In the genomic region with DNA sequence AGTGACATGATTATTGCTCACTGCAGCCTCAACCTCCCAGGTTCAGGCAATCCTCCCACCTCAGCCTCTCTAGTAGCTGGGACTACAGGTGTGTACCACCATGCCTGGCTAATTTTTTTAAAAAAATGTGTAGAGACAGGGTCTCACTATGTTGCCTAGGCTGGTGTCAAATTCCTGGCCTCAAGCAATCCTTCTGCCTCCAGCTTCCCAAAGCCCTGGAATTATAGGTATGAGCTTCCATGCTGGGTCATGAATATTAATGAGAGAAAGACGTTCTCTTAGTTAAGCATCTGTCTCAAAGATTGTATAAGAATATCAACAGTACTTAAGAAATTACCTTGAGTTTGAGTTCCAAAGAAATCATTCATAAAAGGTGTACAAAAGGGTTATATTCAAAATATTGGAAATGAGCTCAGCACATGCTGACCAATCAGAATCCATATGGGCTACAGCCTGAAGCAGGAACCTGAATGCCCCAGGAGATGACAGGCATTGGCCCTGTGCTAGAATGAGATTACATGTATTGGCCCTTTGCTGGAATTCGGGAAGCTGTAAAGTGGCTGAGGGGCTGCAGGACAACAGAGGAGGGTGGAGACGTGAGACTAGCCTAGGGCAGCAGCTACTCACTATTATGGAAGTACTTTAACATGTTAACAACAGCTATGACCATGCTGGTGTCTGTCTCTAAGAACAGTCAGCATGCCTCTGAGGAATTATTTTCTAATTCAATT, we compare ENCODE assay signal across 26 cellular contexts.
"Had no signal": no experiment of that assay in that cellular context is flagged by ENCODE, and none has a peak within 500 bp of the region (broad histone marks: within the 10 kb centered on the region; RNA-seq: fewer than 3 reads in every experiment).

No MANE protein-coding gene starts in this region.

- H3K27ac ChIP-seq: SJSA1 had no signal

- H3K36me3 ChIP-seq: SJSA1 had no signal

- H3K9me3 Mint-ChIP-seq: activated naive CD4-positive, alpha-beta T cell treated with anti-CD3 and anti-CD28 coated beads for 36 hours; activated T-helper 1 cell treated with anti-CD3 and anti-CD28 coated beads, Interleukin-12 subunit alpha, Interleukin-12 subunit beta, Interleukin-2, Interleukin-4 antibody, amounts not matched to agents 30 ng/mL and 10 ng/mL and 1 ng/mL, durations not matched to agents 14 hours and 24 hours and 36 hours; brain; central memory CD8-positive, alpha-beta T cell; T-helper 1 cell treated with Interleukin-12 subunit alpha and Interleukin-12 subunit beta and Interleukin-4 antibody, amounts not matched to agents 30 μg/mL and 1 μg/mL, for 36 hours had no signal

- H3K27me3 ChIP-seq: SJSA1 had no signal

- H3K27ac Mint-ChIP-seq: activated B cell treated with CpG ODN at 0.5 μM for 24 hours; activated CD4-positive, alpha-beta T cell treated with anti-CD3 and anti-CD28 coated beads, Interleukin-2, amount 10 ng/mL, durations not matched to agents 24 days and 14 days; activated CD8-positive, alpha-beta memory T cell treated with anti-CD3 and anti-CD28 coated beads, Interleukin-2, amount 10 ng/mL, durations not matched to agents 7 days and 5 days; activated naive CD4-positive, alpha-beta T cell treated with anti-CD3 and anti-CD28 coated beads for 36 hours; activated naive CD8-positive, alpha-beta T cell; activated T-cell treated with anti-CD3 and anti-CD28 coated beads, Interleukin-2, amount 50 U/mL, for 24 hours; activated T-helper 1 cell treated with anti-CD3 and anti-CD28 coated beads, Interleukin-12 subunit alpha, Interleukin-12 subunit beta, Interleukin-2, Interleukin-4 antibody, amounts not matched to agents 30 ng/mL and 10 ng/mL and 1 ng/mL, durations not matched to agents 14 hours and 24 hours and 36 hours; brain; T-helper 1 cell treated with Interleukin-12 subunit alpha and Interleukin-12 subunit beta and Interleukin-4 antibody, amounts not matched to agents 30 μg/mL and 1 μg/mL, for 36 hours had no signal

- DNase-seq: activated B cell treated with CpG ODN at 0.5 μM for 24 hours; activated CD4-positive, alpha-beta T cell treated with anti-CD3 and anti-CD28 coated beads for 1 hour; activated CD4-positive, alpha-beta T cell treated with anti-CD3 and anti-CD28 coated beads, Interleukin-2, amount 10 ng/mL, durations not matched to agents 24 days and 14 days; activated CD4-positive, alpha-beta T cell treated with anti-CD3 and anti-CD28 coated beads, Interleukin-2, amount 50 U/mL, for 48 hours; activated CD8-positive, alpha-beta memory T cell treated with anti-CD3 and anti-CD28 coated beads, Interleukin-2, amount 10 ng/mL, durations not matched to agents 7 days and 5 days; activated effector memory CD4-positive, alpha-beta T cell treated with Interleukin-2 at 50 U/mL for 16 hours; activated naive CD4-positive, alpha-beta T cell treated with anti-CD3 and anti-CD28 coated beads for 36 hours; activated T-cell treated with anti-CD3 and anti-CD28 coated beads, Interleukin-2, amount 50 U/mL, for 24 hours; amygdala; KG1; NCI-H1048; NCI-H1417 treated with DMSO at 0.1 percent for 48 hours; NCI-H1694; NCI-H2029 treated with DMSO at 0.1 percent for 48 hours; NCI-H345; NCI-H510A; NCI-H526 treated with DMSO at 0.1 percent for 48 hours; NCI-H82; PC-3; SHP77 had no signal

- H3K4me1 Mint-ChIP-seq: activated B cell treated with CpG ODN at 0.5 μM for 24 hours; activated CD4-positive, alpha-beta T cell treated with anti-CD3 and anti-CD28 coated beads, Interleukin-2, amount 10 ng/mL, durations not matched to agents 24 days and 14 days; activated CD8-positive, alpha-beta memory T cell treated with anti-CD3 and anti-CD28 coated beads, Interleukin-2, amount 10 ng/mL, durations not matched to agents 7 days and 5 days; central memory CD8-positive, alpha-beta T cell had no signal

- H3K4me3 ChIP-seq: SJSA1 had no signal

- H3K27me3 Mint-ChIP-seq: activated B cell treated with CpG ODN at 0.5 μM for 24 hours; activated CD4-positive, alpha-beta T cell treated with anti-CD3 and anti-CD28 coated beads, Interleukin-2, amount 10 ng/mL, durations not matched to agents 24 days and 14 days; activated CD8-positive, alpha-beta memory T cell treated with anti-CD3 and anti-CD28 coated beads, Interleukin-2, amount 10 ng/mL, durations not matched to agents 7 days and 5 days; activated naive CD8-positive, alpha-beta T cell; activated T-cell treated with anti-CD3 and anti-CD28 coated beads, Interleukin-2, amount 50 U/mL, for 24 hours; brain; central memory CD8-positive, alpha-beta T cell had no signal

- H3K9me3 ChIP-seq: SJSA1 had no signal

- ATAC-seq: activated CD8-positive, alpha-beta memory T cell treated with anti-CD3 and anti-CD28 coated beads, Interleukin-2, amount 10 ng/mL, durations not matched to agents 7 days and 5 days; PC-3 had no signal

- H3K36me3 Mint-ChIP-seq: activated CD8-positive, alpha-beta memory T cell treated with anti-CD3 and anti-CD28 coated beads, Interleukin-2, amount 10 ng/mL, durations not matched to agents 7 days and 5 days; activated naive CD8-positive, alpha-beta T cell; brain had no signal

- H3K4me1 ChIP-seq: SJSA1 had no signal

- H3K4me3 Mint-ChIP-seq: activated B cell treated with CpG ODN at 0.5 μM for 24 hours; activated CD4-positive, alpha-beta T cell treated with anti-CD3 and anti-CD28 coated beads, Interleukin-2, amount 10 ng/mL, durations not matched to agents 24 days and 14 days; activated CD8-positive, alpha-beta memory T cell treated with anti-CD3 and anti-CD28 coated beads, Interleukin-2, amount 10 ng/mL, durations not matched to agents 7 days and 5 days; activated naive CD4-positive, alpha-beta T cell treated with anti-CD3 and anti-CD28 coated beads for 36 hours; activated naive CD8-positive, alpha-beta T cell; activated T-cell treated with anti-CD3 and anti-CD28 coated beads, Interleukin-2, amount 50 U/mL, for 24 hours; activated T-helper 1 cell treated with anti-CD3 and anti-CD28 coated beads, Interleukin-12 subunit alpha, Interleukin-12 subunit beta, Interleukin-2, Interleukin-4 antibody, amounts not matched to agents 30 ng/mL and 10 ng/mL and 1 ng/mL, durations not matched to agents 14 hours and 24 hours and 36 hours; brain; central memory CD8-positive, alpha-beta T cell; T-helper 1 cell treated with Interleukin-12 subunit alpha and Interleukin-12 subunit beta and Interleukin-4 antibody, amounts not matched to agents 30 μg/mL and 1 μg/mL, for 36 hours had no signal
